Comparison of ENCODE assay signal across 10 cellular contexts in the genomic region with DNA sequence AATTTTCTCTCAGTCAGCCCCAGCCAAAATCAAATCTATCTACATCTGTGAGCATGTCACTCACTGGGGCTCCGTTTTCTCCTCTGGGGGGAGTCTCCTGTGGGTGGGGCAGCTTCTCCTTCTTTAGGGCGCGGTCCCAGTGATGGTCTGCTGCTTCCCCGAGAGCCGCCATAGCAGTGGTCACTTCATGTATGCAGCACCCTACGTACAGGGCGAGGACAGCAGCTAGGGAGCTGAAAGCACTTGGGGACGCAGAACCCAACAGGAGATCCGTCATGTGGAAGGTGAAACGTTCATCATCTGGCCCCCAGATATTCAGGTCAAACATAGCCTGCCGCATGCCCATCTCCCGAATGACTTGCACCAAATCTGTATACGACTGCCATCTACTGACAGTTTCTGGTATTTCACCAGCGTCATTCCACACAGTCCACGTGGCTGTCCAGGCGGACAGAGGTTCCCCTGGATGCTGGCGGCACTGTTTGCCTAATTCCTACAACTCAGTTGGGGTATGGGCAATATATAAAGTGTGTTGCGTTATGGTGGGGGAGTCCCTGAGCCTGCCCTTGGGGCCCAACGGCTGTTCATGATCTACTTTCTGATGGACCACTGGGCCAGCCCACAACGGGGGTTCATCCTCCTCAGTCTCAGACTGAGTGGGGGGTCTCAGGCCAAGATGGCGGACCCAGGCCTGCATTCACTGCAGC.
DNase-seq lines count a peak whose midpoint lies in the region; ATAC-seq, FAIRE-seq and TF ChIP-seq lines count a peak whose summit lies in the region.
"Had no signal": no experiment of that assay in that cellular context is flagged by ENCODE, and none has a peak within 500 bp of the region (broad histone marks: within the 10 kb centered on the region; RNA-seq: fewer than 3 reads in every experiment).

No MANE protein-coding gene starts in this region.

- no peak overlapping the region for H3K27ac ChIP-seq in WERI-Rb-1
- no peak overlapping the region for H3K27ac ChIP-seq in effector memory CD4-positive, alpha-beta T cell (ENCODE audit: insufficient read depth, low read length, poor library complexity, severe bottlenecking)
- H3K27ac ChIP-seq: SJCRH30 had no signal

- H3K9me3 ChIP-seq in WERI-Rb-1 (ENCODE audit: severe bottlenecking), result peaks cover 7% of the 10 kb centered on the region
- no peaks in the 10 kb centered on the region for H3K9me3 ChIP-seq in effector memory CD4-positive, alpha-beta T cell (ENCODE audit: control insufficient read depth, low read length)

- no peaks in the 10 kb centered on the region for H3K4me1 ChIP-seq in effector memory CD4-positive, alpha-beta T cell (ENCODE audit: control insufficient read depth, insufficient read depth, low read length, poor library complexity, severe bottlenecking)
- H3K4me1 ChIP-seq: SJCRH30 had no signal

- H3K4me3 ChIP-seq in WERI-Rb-1 (ENCODE audit: low read depth, low read length), result no peak overlapping the region
- no peak overlapping the region for H3K4me3 ChIP-seq in effector memory CD4-positive, alpha-beta T cell (ENCODE audit: insufficient read depth, low read depth, low read length, poor library complexity, severe bottlenecking)
- H3K4me3 ChIP-seq: SJCRH30 had no signal

- H3K27me3 ChIP-seq in WERI-Rb-1 (ENCODE audit: insufficient read depth, low read depth, severe bottlenecking), result no peaks in the 10 kb centered on the region
- H3K27me3 ChIP-seq in effector memory CD4-positive, alpha-beta T cell (replicated peaks; ENCODE audit: control insufficient read depth, insufficient read depth, low read length, poor library complexity, severe bottlenecking), result no peaks in the 10 kb centered on the region
- H3K27me3 ChIP-seq: SJCRH30 had no signal

- no peaks in the 10 kb centered on the region for H3K36me3 ChIP-seq in WERI-Rb-1
- H3K36me3 ChIP-seq in effector memory CD4-positive, alpha-beta T cell (ENCODE audit: control insufficient read depth, insufficient read depth, low read length), result no peaks in the 10 kb centered on the region
- H3K36me3 ChIP-seq: SJCRH30 had no signal

- ATAC-seq in HG03025 (IDR thresholded peaks at IDR 0.05; ENCODE audit: low FRiP score, unreplicated experiment) (peak; percentile 84), GM21526 (IDR thresholded peaks at IDR 0.05; ENCODE audit: low FRiP score, unreplicated experiment) (no peak)

- no peak for FAIRE-seq in GM19239 (lab: Jason Lieb, UNC)

- peak; percentile 28 for DNase-seq in GM10248 (ENCODE audit: extremely low spot score)
- DNase-seq in WERI-Rb-1, result peak; percentile 71
- DNase-seq in iPS-NIHi11 (ENCODE audit: low spot score), result peak; percentile 11
- DNase-seq in NCI-H526 (lab: John Stamatoyannopoulos, UW), result no peak
- no peak for DNase-seq in GM19239 (ENCODE audit: insufficient read length, low spot score)
- no peak for DNase-seq in effector memory CD4-positive, alpha-beta T cell
- DNase-seq: left cardiac atrium had no signal

- peak; percentile 52 for TF ChIP-seq CTCF in GM10248 (IDR thresholded peaks at IDR 0.05; ENCODE audit: control extremely low read depth, extremely low read depth, low read depth, missing control alignments)
- peak; percentile 72 for TF ChIP-seq CTCF in WERI-Rb-1 (IDR thresholded peaks at IDR 0.05; ENCODE audit: low read depth, low read length)

- CTCF ChIA-PET in GM10248 (lab: Yijun Ruan, JAX), result interaction anchor here (0.7 to 1.9 kb wide), 6 partner anchors 14 to 49 kb away, joined by 3 to 7 read pairs (median 4); no protein-coding TSS in a partner anchor

- POLR2A ChIA-PET in GM10248 (lab: Yijun Ruan, JAX), result no interaction called here

Comparison
In these comparisons a context has a peak if more than half of its experiments do, and no peak if none do; other contexts are left out.
1. DNase-seq: peak in GM10248 (single experiment), WERI-Rb-1 (single experiment) and iPS-NIHi11 (single experiment); none in NCI-H526 (0 of 2), GM19239 (single experiment) and effector memory CD4-positive, alpha-beta T cell (0 of 3).